11 cellular contexts compared by ENCODE assay signal in genomic region chr3:120909602-120909878, GRCh38. TPM values are rescaled to one million over a fixed set of nuclear protein-coding genes. Genes with fewer than 3 reads are reported as not detected.
A peak's percentile ranks its signal among the peaks of the same experiment; 100 is the strongest.
DNase-seq lines count a peak whose midpoint lies in the region; TF ChIP-seq lines count a peak whose summit lies in the region.
"Had no signal": no experiment of that assay in that cellular context is flagged by ENCODE, and none has a peak within 500 bp of the region (broad histone marks: within the 10 kb centered on the region; RNA-seq: fewer than 3 reads in every experiment).

No MANE protein-coding gene starts in this region.

- H3K27me3 ChIP-seq in ectodermal cell (ENCODE audit: control insufficient read depth, insufficient read depth, low read length, poor library complexity, severe bottlenecking) (peaks cover 37% of the 10 kb centered on the region), ovary (no peaks in the 10 kb centered on the region), tibial artery (peaks cover 0 to 27% of the 10 kb centered on the region in 2 donors)

- H3K4me3 ChIP-seq in ectodermal cell (ENCODE audit: insufficient read depth, low read depth, low read length) (peak overlapping the region; percentile 51), ovary (peak overlapping the region; percentile 62), tibial artery (peak overlapping the region in 1 of 2 donors; percentile 51)
- H3K4me3 ChIP-seq: GM12878 had no signal

- TF ChIP-seq CTCF in ovary (IDR thresholded peaks at IDR 0.05) (no peak), tibial artery (IDR thresholded peaks at IDR 0.05) (no peak)

- DNase-seq in NCI-H524 (lab: John Stamatoyannopoulos, UW) (peak; percentile 4 to 46), NCI-H524 treated with DMSO at 0.1 percent for 48 hours (lab: John Stamatoyannopoulos, UW) (no peak), NCI-H1105 (lab: John Stamatoyannopoulos, UW) (peak; percentile 16), ovary (peak in 3 of 5 donors; percentile 12 to 42 (median 31)), NCI-H1436 treated with DMSO at 0.1 percent for 48 hours (lab: John Stamatoyannopoulos, UW) (no peak), tibial artery (no peak), DMS153 treated with DMSO at 0.1 percent for 48 hours (lab: John Stamatoyannopoulos, UW; ENCODE audit: unreplicated experiment) (no peak)
- DNase-seq: MV-4-11 had no signal

- 2 to 7% methylated on average over 4 of the region's 4 CpGs for WGBS in ectodermal cell, 2 experiments
- 2 to 9% (median 3%) methylated on average over 4 of the region's 4 CpGs for WGBS in ovary, 3 donors

- no peak for TF ChIP-seq POLR2A in ovary (IDR thresholded peaks at IDR 0.05)

- no peak for TF ChIP-seq EP300 in ovary (IDR thresholded peaks at IDR 0.05)

- H3K9me3 ChIP-seq in ectodermal cell (ENCODE audit: control insufficient read depth, low read length) (no peaks in the 10 kb centered on the region), ovary (no peaks in the 10 kb centered on the region), tibial artery (no peaks in the 10 kb centered on the region)
- H3K9me3 ChIP-seq: neutrophil had no signal

- no peaks in the 10 kb centered on the region for H3K4me1 ChIP-seq in ectodermal cell (ENCODE audit: control insufficient read depth, insufficient read depth, low read length)
- no peaks in the 10 kb centered on the region for H3K4me1 ChIP-seq in ovary (ENCODE audit: insufficient read depth)
- peaks cover 0 to 20% (median 16%) of the 10 kb centered on the region in 4 donors for H3K4me1 ChIP-seq in tibial artery

- intact Hi-C loops in ovary (cut with DNase I) = no loop called here
- intact Hi-C loops in tibial artery (cut with DNase I; ENCODE audit: low total_unique reads) = no loop called here

- H3K27ac ChIP-seq in ectodermal cell (ENCODE audit: insufficient read depth, low read depth, low read length, poor library complexity, severe bottlenecking) (no peak overlapping the region), ovary (no peak overlapping the region), tibial artery (no peak overlapping the region)
- H3K27ac ChIP-seq: neutrophil had no signal

- no peaks in the 10 kb centered on the region for H3K36me3 ChIP-seq in ectodermal cell (ENCODE audit: control insufficient read depth, insufficient read depth, low read length)
- no peaks in the 10 kb centered on the region for H3K36me3 ChIP-seq in ovary
- no peaks in the 10 kb centered on the region for H3K36me3 ChIP-seq in tibial artery
- H3K36me3 ChIP-seq: neutrophil had no signal

RNA-seq across cellular contexts. Expression of gene STXBP5L, which starts 1.5 kb away (rescaled TPM):
- 0.81 TPM for polyA plus RNA-seq in ectodermal cell (2013, experiment 1 of 4)
- polyA plus RNA-seq in ectodermal cell (2013, experiment 2 of 4) = 0.68 TPM
- 0.64 TPM for polyA plus RNA-seq in ectodermal cell (2013, experiment 3 of 4)
- 0.85 TPM for polyA plus RNA-seq in ectodermal cell (2013, experiment 4 of 4)
- total RNA-seq in ovary = 10 to 100 TPM in 6 of 7 donors, 1 to 10 TPM in 1; 7.6 to 50.2 (median 25.0) TPM
- polyA plus RNA-seq in ovary = 1 to 10 TPM; 2.5 to 2.8 TPM
- total RNA-seq: GM12878 had no signal

Comparison
In these comparisons a context has a peak if more than half of its experiments do, and no peak if none do; other contexts are left out.
1. DNase-seq: peak in NCI-H524 (2 of 2), NCI-H1105 (single experiment) and ovary (3 of 5); none in NCI-H524 treated with DMSO at 0.1 percent for 48 hours (single experiment), NCI-H1436 treated with DMSO at 0.1 percent for 48 hours (single experiment), tibial artery (0 of 2) and DMS153 treated with DMSO at 0.1 percent for 48 hours (single experiment).